1 cellular context compared by ENCODE assay signal in genomic region chr1:39775141-39775540, GRCh38.
TF ChIP-seq lines count a peak whose summit lies in the region.
"Not testable (repeated sequence)": the region's sequence is repeated elsewhere in the genome, so short reads cannot be mapped to it uniquely, and the experiment has no call there.

No MANE protein-coding gene starts in this region.

TF ChIP-seq in HepG2, 621 proteins besides CTCF, POLR2A, EP300 and RAD21:
- TF ChIP-seq HNF4A (CRISPR knock-in tag; IDR thresholded peaks at IDR 0.05) = peak; percentile 70
- 0 out of 2 replicates have a peak, but pooled peaks have one; percentile 9 for TF ChIP-seq PATZ1 (CRISPR knock-in tag; IDR thresholded peaks at IDR 0.05)
- peak; percentile 36; the same call in 1 of the 2 replicates for TF ChIP-seq PAXIP1 (CRISPR knock-in tag; conservative IDR thresholded peaks at IDR 0.05)
- TF ChIP-seq HNF4G (IDR thresholded peaks at IDR 0.05; ENCODE audit: borderline replicate concordance, low read depth, low read length) = not testable (repeated sequence)
- TF ChIP-seq HNF4G (CRISPR knock-in tag; IDR thresholded peaks at IDR 0.05; ENCODE audit: borderline replicate concordance, low read depth) = peak; percentile 38; the same call in 1 of the 2 replicates
